Comparison of ENCODE assay signal across 8 cellular contexts in genomic region chr14:89349196-89350008, GRCh38.
DNase-seq lines count a peak whose midpoint lies in the region; ATAC-seq and TF ChIP-seq lines count a peak whose summit lies in the region.

No MANE protein-coding gene starts in this region.

- peak overlapping the region; percentile 70; the same call in 1 of the 2 replicates for H3K14ac ChIP-seq in H9 (ENCODE audit: insufficient read depth, low read length)
- no peak overlapping the region for H3K14ac ChIP-seq in neuronal stem cell (ENCODE audit: low read length)

- no peaks in the 10 kb centered on the region for H3K23me2 ChIP-seq in H9 (ENCODE audit: insufficient read length, low read depth, low read length, poor library complexity, severe bottlenecking)

- H2AK5ac ChIP-seq in H9 (ENCODE audit: insufficient read length, low read length): no peak overlapping the region
- H2AK5ac ChIP-seq in neuronal stem cell (ENCODE audit: low read depth, low read length): no peak overlapping the region

- no peak overlapping the region for H2BK120ac ChIP-seq in H9 (ENCODE audit: low read depth, low read length, poor library complexity, severe bottlenecking)
- no peak overlapping the region for H2BK120ac ChIP-seq in neuronal stem cell (ENCODE audit: low read depth, low read length)

- H3K36me3 ChIP-seq in ectodermal cell (ENCODE audit: control insufficient read depth, insufficient read depth, low read length): no peaks in the 10 kb centered on the region
- H3K36me3 ChIP-seq in neuronal stem cell (replicated peaks in 1 of 2; ENCODE audit: control insufficient read depth in 2 of 2, insufficient read depth in 2 of 2, low read length in 2 of 2): peaks cover 0 to 17% of the 10 kb centered on the region in 2 donors
- H3K36me3 ChIP-seq in thyroid gland: no peaks in the 10 kb centered on the region

- no peak overlapping the region for H2BK20ac ChIP-seq in H9 (ENCODE audit: low read depth, low read length, poor library complexity, severe bottlenecking)

- H3K4me2 ChIP-seq in H9 (ENCODE audit: insufficient read depth, insufficient read length, low read length) (no peak overlapping the region), neuronal stem cell (ENCODE audit: insufficient read depth, low read length, poor library complexity, severe bottlenecking) (no peak overlapping the region)

- H2BK12ac ChIP-seq in H9 (ENCODE audit: insufficient read length, low read depth, low read length): no peak overlapping the region
- H2BK12ac ChIP-seq in neuronal stem cell (ENCODE audit: low read length): no peak overlapping the region

- H3K9me3 ChIP-seq in H9 (ENCODE audit: control insufficient read depth, low read depth, low read length) (no peaks in the 10 kb centered on the region), ectodermal cell (ENCODE audit: control insufficient read depth, low read length) (no peaks in the 10 kb centered on the region), neuronal stem cell (replicated peaks in 1 of 2; ENCODE audit: control insufficient read depth in 2 of 2, insufficient read depth in 1 of 2, low read depth in 1 of 2, low read length in 2 of 2) (peaks cover 0 to 4% of the 10 kb centered on the region in 2 donors), thyroid gland (no peaks in the 10 kb centered on the region)

- no peak overlapping the region for H2BK15ac ChIP-seq in H9 (ENCODE audit: low read depth, low read length)
- H2BK15ac ChIP-seq in neuronal stem cell (ENCODE audit: low read length): no peak overlapping the region

- H3K4me1 ChIP-seq in H9 (ENCODE audit: insufficient read depth, low read length) (peaks cover 38% of the 10 kb centered on the region), ectodermal cell (ENCODE audit: control insufficient read depth, insufficient read depth, low read length) (peaks cover 37% of the 10 kb centered on the region), neuronal stem cell (ENCODE audit: control insufficient read depth in 2 of 2, insufficient read depth in 1 of 2, low read depth in 1 of 2, low read length in 2 of 2) (peaks cover 14 to 42% of the 10 kb centered on the region in 2 donors), thyroid gland (peaks cover 11 to 16% of the 10 kb centered on the region in 2 donors)

- no peak overlapping the region for H4K5ac ChIP-seq in H9 (ENCODE audit: insufficient read length, low read depth, low read length)

- DNase-seq in H9 (peak; percentile 79), NCI-H226 (peak; percentile 2), neuronal stem cell (ENCODE audit: low spot score) (peak; percentile 76), thyroid gland (no peak)

- peak overlapping the region in 1 of 2 experiments; percentile 22; a peak in 2 of 5 replicates for H3K4me3 Mint-ChIP-seq in H9

- H3K36me3 Mint-ChIP-seq in H9 (ENCODE audit: insufficient read depth in 1 of 3, low read depth in 3 of 3): peaks cover 47 to 58% (median 49%) of the 10 kb centered on the region in 3 experiments

- no peaks in the 10 kb centered on the region for H3K9me3 Mint-ChIP-seq in H9

- H4K8ac ChIP-seq in H9 (replicated peaks; ENCODE audit: insufficient read length, low read depth, low read length) (no peak overlapping the region), neuronal stem cell (ENCODE audit: low read depth, low read length) (no peak overlapping the region)

- H3K27ac ChIP-seq in H9 (ENCODE audit: insufficient read length, low read depth, low read length): peak overlapping the region; percentile 36
- H3K27ac ChIP-seq in ectodermal cell (ENCODE audit: insufficient read depth, low read depth, low read length, poor library complexity, severe bottlenecking): peak overlapping the region; percentile 69
- no peak overlapping the region for H3K27ac ChIP-seq in neuronal stem cell (replicated peaks; ENCODE audit: low read length)
- H3K27ac ChIP-seq in thyroid gland: no peak overlapping the region

- intact Hi-C loops in thyroid gland (cut with DNase I): loop anchor here (10.0 kb wide), 1 partner anchor 65 kb away; the partner anchor contains the start of gene FOXN3

- no CpG with 5 or more reads among the region's 8 CpGs for WGBS in H9 (ENCODE audit: extremely low coverage, insufficient read length, low lambda C conversion rate)
- WGBS in ectodermal cell, 2 experiments: 75 to 81% methylated on average over 7 of the region's 8 CpGs
- WGBS in neuronal stem cell (ENCODE audit: extremely low coverage in 2 of 2, insufficient read length in 2 of 2, insufficient replicate concordance in 1 of 2), 2 donors: no CpG with 5 or more reads among the region's 8 CpGs
- 97 to 100% methylated on average over 7 to 8 of the region's 8 CpGs for WGBS in thyroid gland, 2 donors

- H4K91ac ChIP-seq in H9 (ENCODE audit: insufficient read length, low read depth, low read length): no peak overlapping the region
- H4K91ac ChIP-seq in neuronal stem cell (ENCODE audit: low read depth, low read length, poor library complexity): no peak overlapping the region

- H3T11ph ChIP-seq in H9 (ENCODE audit: low read length): peak overlapping the region; percentile 75

- H2AFZ ChIP-seq in H9 (ENCODE audit: low read length) (no peak overlapping the region), neuronal stem cell (ENCODE audit: low read length) (no peak overlapping the region)

- H3K27ac Mint-ChIP-seq in H9: peak overlapping the region; percentile 25 to 65 (median 62)

- H3K4me3 ChIP-seq in ectodermal cell (ENCODE audit: insufficient read depth, low read depth, low read length) (no peak overlapping the region), neuronal stem cell (ENCODE audit: low read length in 2 of 2) (no peak overlapping the region), thyroid gland (replicated peaks in 1 of 3) (no peak overlapping the region)

- H3K27me3 Mint-ChIP-seq in H9 (ENCODE audit: low read depth): no peaks in the 10 kb centered on the region

- no peak overlapping the region for H2BK5ac ChIP-seq in H9 (ENCODE audit: insufficient read length, low read length)
- H2BK5ac ChIP-seq in neuronal stem cell (ENCODE audit: low read length): no peak overlapping the region

- TF ChIP-seq POLR2A in thyroid gland (IDR thresholded peaks at IDR 0.05): no peak

- no peaks in the 10 kb centered on the region for H3K27me3 ChIP-seq in H9 (ENCODE audit: insufficient read depth, low read length)
- no peaks in the 10 kb centered on the region for H3K27me3 ChIP-seq in ectodermal cell (ENCODE audit: control insufficient read depth, insufficient read depth, low read length, poor library complexity, severe bottlenecking)
- H3K27me3 ChIP-seq in neuronal stem cell (ENCODE audit: control insufficient read depth in 3 of 3, insufficient read depth in 3 of 3, low read depth in 1 of 3, low read length in 3 of 3): no peaks in the 10 kb centered on the region
- no peaks in the 10 kb centered on the region for H3K27me3 ChIP-seq in thyroid gland

- H3K4me1 Mint-ChIP-seq in H9: peaks cover 63 to 64% of the 10 kb centered on the region in 2 experiments

- H3K56ac ChIP-seq in H9 (ENCODE audit: insufficient read length, low read depth, low read length): no peak overlapping the region

- no peak for ATAC-seq in HG02623 (IDR thresholded peaks at IDR 0.05; ENCODE audit: unreplicated experiment)
- no peak for ATAC-seq in GM18858 (IDR thresholded peaks at IDR 0.05; ENCODE audit: unreplicated experiment)
- ATAC-seq in GM19035 (IDR thresholded peaks at IDR 0.05; ENCODE audit: unreplicated experiment): no peak

- H3K79me2 ChIP-seq in H9 (ENCODE audit: insufficient read depth, low read length): peaks cover 13% of the 10 kb centered on the region; the same call in 1 of the 2 replicates

- H3K79me1 ChIP-seq in H9 (ENCODE audit: insufficient read depth, low read depth, low read length, poor library complexity, severe bottlenecking) (peaks cover 4% of the 10 kb centered on the region), neuronal stem cell (ENCODE audit: low read depth, low read length) (no peaks in the 10 kb centered on the region)

- H3K4ac ChIP-seq in H9 (ENCODE audit: low read depth, low read length): peak overlapping the region; percentile 86; the same call in 1 of the 2 replicates
- no peak overlapping the region for H3K4ac ChIP-seq in neuronal stem cell (ENCODE audit: low read length)

- H3K9ac ChIP-seq in H9 (ENCODE audit: extremely low read depth, insufficient read length, low read length) (no peak overlapping the region), neuronal stem cell (ENCODE audit: low read depth, low read length, poor library complexity) (no peak overlapping the region)

- peak overlapping the region; percentile 63 for H3K18ac ChIP-seq in H9 (ENCODE audit: insufficient read length, low read depth, low read length)
- H3K18ac ChIP-seq in neuronal stem cell (ENCODE audit: low read length): no peak overlapping the region

- TF ChIP-seq CTCF in H9 (conservative IDR thresholded peaks at IDR 0.05) (no peak), thyroid gland (IDR thresholded peaks at IDR 0.05) (no peak)

- no peaks in the 10 kb centered on the region for H4K20me1 ChIP-seq in H9 (ENCODE audit: control insufficient read depth, insufficient read depth, insufficient read length)

- H3K23ac ChIP-seq in H9 (ENCODE audit: insufficient read length, low read depth, low read length) (no peak overlapping the region), neuronal stem cell (ENCODE audit: low read depth, low read length, poor library complexity) (no peak overlapping the region)

Comparison
In these comparisons a context has a peak if more than half of its experiments do, and no peak if none do; other contexts are left out.
1. DNase-seq: peak in H9 (single experiment), NCI-H226 (single experiment) and neuronal stem cell (single experiment); none in thyroid gland (0 of 2).
2. H3K27ac ChIP-seq: peak in H9 (single experiment) and ectodermal cell (single experiment); none in neuronal stem cell (single experiment) and thyroid gland (0 of 3).